In the genomic region with DNA sequence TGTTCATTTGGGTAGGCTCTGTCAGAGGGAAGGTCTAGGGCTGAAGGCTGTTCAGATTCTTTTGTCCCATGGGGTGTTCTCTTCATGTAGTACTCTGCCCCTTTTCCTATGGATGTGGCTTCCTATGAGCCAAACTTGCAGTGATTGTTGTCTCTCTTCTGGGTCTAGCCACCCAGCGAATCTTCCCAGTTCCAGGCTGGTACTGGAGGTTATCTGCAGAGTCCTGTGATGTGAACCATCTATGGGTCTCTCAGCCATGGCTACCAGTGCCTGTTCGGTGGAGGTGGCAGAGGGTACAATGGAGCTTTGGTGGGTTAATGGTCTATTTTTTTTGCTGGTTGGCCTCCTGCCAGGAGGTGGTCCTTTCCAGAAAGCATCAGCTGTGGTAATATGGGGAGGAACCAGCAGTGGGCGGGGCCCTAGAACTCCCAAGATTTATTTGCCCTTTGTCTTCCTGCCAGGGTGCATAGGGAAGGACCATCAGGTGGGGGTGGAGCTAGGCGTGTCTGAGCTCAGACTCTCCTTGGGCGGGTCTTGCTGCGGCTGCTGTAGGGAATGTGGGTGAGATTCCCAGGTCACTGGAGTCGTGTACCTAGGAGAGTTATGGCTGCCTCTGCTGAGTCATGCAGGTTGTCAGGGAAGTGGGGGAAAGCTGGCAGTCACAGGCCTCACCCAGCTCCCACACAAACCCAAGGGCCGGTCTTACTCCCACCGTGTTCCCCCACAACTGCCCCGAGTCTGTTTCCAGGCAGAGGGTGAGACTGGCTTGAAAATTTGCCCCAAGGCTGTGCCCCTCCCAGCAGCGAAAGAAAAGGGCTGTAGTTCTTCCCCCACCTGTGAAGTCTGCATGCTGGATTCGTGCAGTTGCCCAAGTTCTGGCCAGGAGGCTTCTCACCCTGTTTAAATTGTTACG, we compare ENCODE assay signal across 10 cellular contexts. TPM values are rescaled to one million over a fixed set of nuclear protein-coding genes. Genes with fewer than 3 reads are reported as not detected.
DNase-seq lines count a peak whose midpoint lies in the region; ATAC-seq, FAIRE-seq and TF ChIP-seq lines count a peak whose summit lies in the region.
"Had no signal": no experiment of that assay in that cellular context is flagged by ENCODE, and none has a peak within 500 bp of the region (broad histone marks: within the 10 kb centered on the region; RNA-seq: fewer than 3 reads in every experiment).

No MANE protein-coding gene starts in this region.

- FAIRE-seq in urothelium cell line (lab: Jason Lieb, UNC), result no peak

- H3K4me1 ChIP-seq in right cardiac atrium (ENCODE audit: control insufficient read depth, insufficient read depth, low read length) (peaks cover 8% of the 10 kb centered on the region), RWPE2 (ENCODE audit: insufficient read depth, poor library complexity, severe bottlenecking) (peaks cover 15% of the 10 kb centered on the region), right atrium auricular region (peaks cover 0 to 42% of the 10 kb centered on the region in 2 donors)
- H3K4me1 ChIP-seq: SJSA1 had no signal

- 85% methylated on average over 13 of the region's 13 CpGs for WGBS in right cardiac atrium

- H3K4me3 ChIP-seq in right cardiac atrium (ENCODE audit: low read length), result no peak overlapping the region
- no peak overlapping the region for H3K4me3 ChIP-seq in RWPE2 (ENCODE audit: severe bottlenecking)
- H3K4me3 ChIP-seq in kidney epithelial cell (ENCODE audit: low read depth, low read length), result no peak overlapping the region
- no peak overlapping the region for H3K4me3 ChIP-seq in right atrium auricular region
- H3K4me3 ChIP-seq: SJSA1, thoracic aorta had no signal

- H3K36me3 ChIP-seq in RWPE2 (ENCODE audit: low read depth), result peaks cover 38% of the 10 kb centered on the region
- H3K36me3 ChIP-seq in kidney epithelial cell (ENCODE audit: control insufficient read depth, insufficient read depth, low read length), result peaks cover 7% of the 10 kb centered on the region
- H3K36me3 ChIP-seq in right atrium auricular region, result peaks cover 17% of the 10 kb centered on the region
- H3K36me3 ChIP-seq: thoracic aorta had no signal

- ATAC-seq in left cardiac atrium (peak; percentile 43 to 44), right cardiac atrium (no peak), RWPE2 (ENCODE audit: low read depth) (peak; percentile 82), HG03095 (IDR thresholded peaks at IDR 0.05; ENCODE audit: unreplicated experiment) (no peak)

- no peak overlapping the region for H3K27ac ChIP-seq in right cardiac atrium (ENCODE audit: low read length)
- H3K27ac ChIP-seq in RWPE2 (ENCODE audit: poor library complexity, severe bottlenecking), result peak overlapping the region; percentile 89
- no peak overlapping the region for H3K27ac ChIP-seq in right atrium auricular region
- H3K27ac ChIP-seq: SJSA1, thoracic aorta had no signal

- H3K27me3 ChIP-seq in right cardiac atrium (ENCODE audit: control insufficient read depth, insufficient read depth), result no peaks in the 10 kb centered on the region
- no peaks in the 10 kb centered on the region for H3K27me3 ChIP-seq in RWPE2 (ENCODE audit: insufficient read depth, poor library complexity, severe bottlenecking)
- no peaks in the 10 kb centered on the region for H3K27me3 ChIP-seq in kidney epithelial cell (ENCODE audit: control insufficient read depth, insufficient read depth, low read length)
- no peaks in the 10 kb centered on the region for H3K27me3 ChIP-seq in right atrium auricular region
- H3K27me3 ChIP-seq: SJSA1 had no signal

- intact Hi-C loops in left cardiac atrium (cut with DNase I), result no loop called here
- intact Hi-C loops in right cardiac atrium (cut with DNase I), result no loop called here
- intact Hi-C loops in posterior cingulate gyrus (cut with DNase I), result no loop called here

- TF ChIP-seq CTCF in RWPE2 (IDR thresholded peaks at IDR 0.05; ENCODE audit: poor library complexity, severe bottlenecking) (no peak), kidney epithelial cell (IDR thresholded peaks at IDR 0.05; ENCODE audit: insufficient read depth, low read length, poor library complexity, severe bottlenecking) (no peak), right atrium auricular region (IDR thresholded peaks at IDR 0.05) (no peak)

- H3K9me3 ChIP-seq in right cardiac atrium (ENCODE audit: control insufficient read depth, low read length) (no peaks in the 10 kb centered on the region), RWPE2 (ENCODE audit: severe bottlenecking) (peaks cover 6% of the 10 kb centered on the region), right atrium auricular region (no peaks in the 10 kb centered on the region)
- H3K9me3 ChIP-seq: thoracic aorta had no signal

- DNase-seq in left cardiac atrium, result no peak
- no peak for DNase-seq in right cardiac atrium
- DNase-seq in RWPE2 (ENCODE audit: low spot score), result peak; percentile 95
- peak; percentile 81 for DNase-seq in kidney epithelial cell (ENCODE audit: low read depth)
- DNase-seq in urothelium cell line (ENCODE audit: low spot score), result peak; percentile 38
- no peak for DNase-seq in right atrium auricular region (ENCODE audit: low spot score)
- DNase-seq in posterior cingulate gyrus, result no peak

RNA-seq across cellular contexts. Expression of gene MTRFR, which starts 17.5 kb away (rescaled TPM):
- total RNA-seq in left cardiac atrium (10 to 100 TPM in 1 of 2 donors, 1 to 10 TPM in 1; 8.1 to 10.9 TPM), right cardiac atrium (10 to 100 TPM in 3 of 4 donors, 1 to 10 TPM in 1; 9.5 to 12.5 (median 10.7) TPM), kidney epithelial cell (10.9 and 18.5 TPM in 2 replicates), right atrium auricular region (10 to 100 TPM in 1 of 2 donors, 1 to 10 TPM in 1; 7.8 to 13.9 TPM)
- 14.1 TPM for polyA plus RNA-seq in right cardiac atrium

RNA-seq across cellular contexts. Expression of gene MPHOSPH9, which starts 17.8 kb away (rescaled TPM):
- total RNA-seq in left cardiac atrium, result 10 to 100 TPM; 23.4 to 27.9 TPM
- total RNA-seq in right cardiac atrium, result 10 to 100 TPM; 14.8 to 27.4 (median 22.5) TPM
- polyA plus RNA-seq in right cardiac atrium, result 8.0 TPM
- 17.5 and 42.1 TPM in 2 replicates for total RNA-seq in kidney epithelial cell
- 10 to 100 TPM; 21.0 to 33.7 TPM for total RNA-seq in right atrium auricular region

RNA-seq across cellular contexts. Expression of gene CDK2AP1, which starts 20.9 kb away (rescaled TPM):
- total RNA-seq in left cardiac atrium (10 to 100 TPM; 96.6 to 97.7 TPM), right cardiac atrium (10 to 100 TPM; 76.1 to 95.2 (median 88.9) TPM), kidney epithelial cell (175 and 195 TPM in 2 replicates), right atrium auricular region (10 to 100 TPM; 82.5 to 89.4 TPM)
- 164 TPM for polyA plus RNA-seq in right cardiac atrium

Comparison
In these comparisons a context has a peak if more than half of its experiments do, and no peak if none do; other contexts are left out.
1. ATAC-seq: peak in left cardiac atrium (2 of 2) and RWPE2 (single experiment); none in right cardiac atrium (0 of 2) and HG03095 (single experiment).
2. DNase-seq: peak in RWPE2 (single experiment), kidney epithelial cell (single experiment) and urothelium cell line (single experiment); none in left cardiac atrium (single experiment), right cardiac atrium (0 of 3), right atrium auricular region (single experiment) and posterior cingulate gyrus (0 of 10).